8 cellular contexts compared by ENCODE assay signal in the genomic region with DNA sequence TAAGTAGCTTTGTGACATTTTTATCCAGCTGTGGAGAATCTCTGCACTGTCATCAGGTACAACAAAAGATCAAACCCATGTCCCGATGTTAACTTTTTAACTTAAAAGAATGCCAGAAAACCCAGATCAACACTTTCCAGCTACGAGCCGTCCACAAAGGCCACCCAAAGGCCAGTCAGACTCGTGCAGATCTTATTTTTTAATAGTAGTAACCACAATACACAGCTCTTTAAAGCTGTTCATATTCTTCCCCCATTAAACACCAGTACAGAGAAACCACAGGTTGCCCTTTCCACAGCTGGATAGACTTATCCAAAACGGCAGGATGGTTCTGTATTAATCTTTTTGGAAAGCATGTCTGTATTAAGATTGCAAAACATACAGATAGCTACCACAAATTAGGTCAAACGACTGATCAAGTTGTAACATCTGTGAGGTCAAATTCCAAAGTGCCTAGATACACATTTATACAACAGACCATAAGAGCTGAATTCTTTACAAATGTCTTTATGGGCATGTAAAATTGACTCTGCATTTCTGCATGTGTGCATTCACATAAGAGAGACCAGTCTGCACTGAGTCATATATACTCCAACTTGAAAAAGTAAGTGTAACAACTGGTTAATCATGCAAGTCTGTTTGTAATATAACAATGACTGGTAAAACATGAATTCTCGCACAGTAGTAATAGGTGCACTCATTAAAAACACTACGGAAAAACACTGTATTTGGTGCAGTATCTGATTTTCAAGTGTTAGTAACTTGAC. TPM values are rescaled to one million over a fixed set of nuclear protein-coding genes. Genes with fewer than 3 reads are reported as not detected.
DNase-seq lines count a peak whose midpoint lies in the region; ATAC-seq and FAIRE-seq lines count a peak whose summit lies in the region.

No MANE protein-coding gene starts in this region.

- H3K36me3 Mint-ChIP-seq in effector memory CD8-positive, alpha-beta T cell (ENCODE audit: insufficient read depth), result peaks cover 73% of the 10 kb centered on the region
- H3K36me3 Mint-ChIP-seq in naive B cell, result peaks cover 0 to 7% of the 10 kb centered on the region in 2 donors

- no peaks in the 10 kb centered on the region for H3K9me3 Mint-ChIP-seq in effector memory CD8-positive, alpha-beta T cell
- H3K9me3 Mint-ChIP-seq in naive B cell, result no peaks in the 10 kb centered on the region

- ATAC-seq in effector memory CD8-positive, alpha-beta T cell (replicated peaks), result no peak
- ATAC-seq in naive B cell (ENCODE audit: low read depth in 2 of 2) (no peak), GM18519 (IDR thresholded peaks at IDR 0.05; ENCODE audit: low FRiP score, unreplicated experiment) (no peak), GM18511 (IDR thresholded peaks at IDR 0.05; ENCODE audit: unreplicated experiment) (no peak)

- peak overlapping the region; percentile 85 to 94 for H3K4me3 Mint-ChIP-seq in effector memory CD8-positive, alpha-beta T cell
- peak overlapping the region; percentile 60 to 95 (median 91) for H3K4me3 Mint-ChIP-seq in naive B cell

- peaks cover 57 to 73% of the 10 kb centered on the region in 2 donors for H3K4me1 Mint-ChIP-seq in effector memory CD8-positive, alpha-beta T cell (ENCODE audit: low read depth in 2 of 2)
- H3K4me1 Mint-ChIP-seq in naive B cell, result peaks cover 56 to 80% (median 67%) of the 10 kb centered on the region in 3 donors

- FAIRE-seq in RCC 7860 (lab: Jason Lieb, UNC), result peak; percentile 80

- H3K27me3 Mint-ChIP-seq in effector memory CD8-positive, alpha-beta T cell, result no peaks in the 10 kb centered on the region
- no peaks in the 10 kb centered on the region for H3K27me3 Mint-ChIP-seq in naive B cell

- peak overlapping the region; percentile 16 to 85 for H3K27ac Mint-ChIP-seq in effector memory CD8-positive, alpha-beta T cell
- peak overlapping the region in 4 of 6 donors; percentile 43 to 100 (median 56) for H3K27ac Mint-ChIP-seq in naive B cell

- DNase-seq in NOMO-1 treated with DMSO at 0.1 percent for 48 hours (lab: John Stamatoyannopoulos, UW; ENCODE audit: unreplicated experiment) (peak; percentile 24), NOMO-1 treated with dmso at 0.1 percent for 144 hours (lab: John Stamatoyannopoulos, UW; ENCODE audit: unreplicated experiment) (no peak), RCC 7860 (ENCODE audit: low spot score) (peak; percentile 63), naive B cell (no peak)
- no peak for DNase-seq in effector memory CD8-positive, alpha-beta T cell
- DNase-seq in activated CD4-positive, alpha-beta T cell treated with anti-CD3 and anti-CD28 coated beads for 48 hours, result no peak

RNA-seq across cellular contexts. Expression of a gene that starts 5.1 kb away (rescaled TPM):
- polyA plus RNA-seq in naive B cell (ENCODE audit: low read depth in 6 of 6), result 10 to 100 TPM; 40.3 to 66.1 (median 55.3) TPM

Comparison
In these comparisons a context has a peak if more than half of its experiments do, and no peak if none do; other contexts are left out.
1. DNase-seq: peak in NOMO-1 treated with DMSO at 0.1 percent for 48 hours (single experiment) and RCC 7860 (single experiment); none in NOMO-1 treated with dmso at 0.1 percent for 144 hours (single experiment), effector memory CD8-positive, alpha-beta T cell (0 of 3), naive B cell (single experiment) and activated CD4-positive, alpha-beta T cell treated with anti-CD3 and anti-CD28 coated beads for 48 hours (single experiment).